ENCODE assay signal across 9 cellular contexts in the genomic region with DNA sequence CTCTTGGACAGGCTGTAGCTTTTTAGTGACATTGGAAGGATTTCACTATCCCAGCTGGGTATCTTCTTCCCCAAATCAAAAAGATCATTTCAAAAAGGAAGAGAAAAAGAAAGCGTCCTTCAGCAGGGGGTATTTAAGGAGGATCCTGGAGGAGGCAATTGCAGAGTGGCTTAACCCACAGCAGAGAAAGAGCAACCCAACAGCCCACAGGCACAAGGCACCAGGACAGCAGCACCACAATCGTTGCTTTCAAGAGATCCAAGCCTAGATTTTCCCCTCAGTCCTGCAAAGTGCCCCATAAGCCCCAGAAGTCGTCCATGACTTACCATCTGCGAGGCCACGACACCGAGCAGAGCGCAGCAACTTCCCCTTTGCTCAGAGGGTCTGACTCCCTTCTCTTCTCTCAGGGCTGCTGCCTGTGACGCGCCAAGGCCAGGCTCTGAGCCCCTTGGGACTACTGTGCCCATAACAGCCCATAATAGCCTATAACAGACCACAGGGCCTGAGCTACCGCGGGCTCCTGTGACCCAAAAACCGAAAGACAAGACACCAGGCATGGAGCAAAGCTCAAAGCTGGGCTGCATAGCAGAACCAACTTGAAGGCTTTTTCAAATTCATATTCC. TPM values are rescaled to one million over a fixed set of nuclear protein-coding genes. Genes with fewer than 3 reads are reported as not detected.
DNase-seq lines count a peak whose midpoint lies in the region; ATAC-seq and TF ChIP-seq lines count a peak whose summit lies in the region.
"Had no signal": no experiment of that assay in that cellular context is flagged by ENCODE, and none has a peak within 500 bp of the region (broad histone marks: within the 10 kb centered on the region; RNA-seq: fewer than 3 reads in every experiment).

No MANE protein-coding gene starts in this region.

- no peak overlapping the region for H3K4me2 ChIP-seq in SK-N-SH

- no peak overlapping the region for H3K9ac ChIP-seq in SK-N-SH

- no peaks in the 10 kb centered on the region for H3K9me3 ChIP-seq in SK-N-SH

- no peaks in the 10 kb centered on the region for H3K27me3 ChIP-seq in SK-N-SH (ENCODE audit: insufficient read depth)

- H3F3A ChIP-seq in SK-N-SH (replicated peaks; ENCODE audit: insufficient read depth) = no peaks in the 10 kb centered on the region

- H3K4me1 ChIP-seq in SK-N-SH (ENCODE audit: control insufficient read depth in 1 of 2, insufficient read depth in 2 of 2, low read depth in 1 of 2, low read length in 1 of 2) = no peaks in the 10 kb centered on the region

- CTCF ChIA-PET in SK-N-SH (lab: Yijun Ruan, JAX) = interaction anchor here (1.1 to 1.5 kb wide), 2 partner anchors 13 to 59 kb away, joined by 3 read pairs; no protein-coding TSS in a partner anchor

- H3K9me2 ChIP-seq in SK-N-SH = no peaks in the 10 kb centered on the region

- no peak for DNase-seq in anterior cingulate cortex (lab: John Stamatoyannopoulos, UW)
- no peak for DNase-seq in NCI-H748 treated with DMSO at 0.1 percent for 48 hours (lab: John Stamatoyannopoulos, UW)
- no peak for DNase-seq in KG1 (lab: John Stamatoyannopoulos, UW)
- DNase-seq in SK-N-SH = no peak

- no peak for TF ChIP-seq RAD21 in SK-N-SH (IDR thresholded peaks at IDR 0.05; ENCODE audit: low read length)

- TF ChIP-seq EP300 in SK-N-SH (IDR thresholded peaks at IDR 0.05; ENCODE audit: borderline replicate concordance in 1 of 2, low read depth in 1 of 2, low read length in 1 of 2) = no peak

- TF ChIP-seq CTCF in GM12875 (IDR thresholded peaks at IDR 0.05; ENCODE audit: borderline replicate concordance, insufficient read depth, low read depth, low read length) (no peak), SK-N-SH (IDR thresholded peaks at IDR 0.05) (no peak)

- no peaks in the 10 kb centered on the region for H4K20me1 ChIP-seq in SK-N-SH (ENCODE audit: insufficient read depth)

- H3K4me3 ChIP-seq in GM12875 (ENCODE audit: low read depth, low read length) = peak overlapping the region; percentile 64
- no peak overlapping the region for H3K4me3 ChIP-seq in SK-N-SH (ENCODE audit: low read depth in 2 of 2, low read length in 1 of 2)

- H3K27ac ChIP-seq in SK-N-SH (ENCODE audit: low read depth in 2 of 2, low read length in 1 of 2) = no peak overlapping the region

- 74% methylated on average over 12 of the region's 12 CpGs for WGBS in SK-N-SH (ENCODE audit: low lambda C conversion rate)

- peak; percentile 70 for ATAC-seq in GM21367 (IDR thresholded peaks at IDR 0.05; ENCODE audit: unreplicated experiment)
- ATAC-seq in HG03378 (IDR thresholded peaks at IDR 0.05; ENCODE audit: unreplicated experiment) = peak; percentile 71
- peak; percentile 84 for ATAC-seq in esophagus mucosa

- POLR2A ChIA-PET in SK-N-SH (lab: Yijun Ruan, JAX) = no interaction called here

- H3K79me2 ChIP-seq in SK-N-SH (ENCODE audit: insufficient read depth) = no peaks in the 10 kb centered on the region

- no peak overlapping the region for H2AFZ ChIP-seq in SK-N-SH (ENCODE audit: low read depth)

- H3K36me3 ChIP-seq in SK-N-SH (replicated peaks in 1 of 2; ENCODE audit: control insufficient read depth in 1 of 2, insufficient read depth in 2 of 2, low read length in 1 of 2) = no peaks in the 10 kb centered on the region

TF ChIP-seq in SK-N-SH, 30 proteins besides CTCF, POLR2A, EP300 and RAD21:
- TF ChIP-seq, protein P1, sequence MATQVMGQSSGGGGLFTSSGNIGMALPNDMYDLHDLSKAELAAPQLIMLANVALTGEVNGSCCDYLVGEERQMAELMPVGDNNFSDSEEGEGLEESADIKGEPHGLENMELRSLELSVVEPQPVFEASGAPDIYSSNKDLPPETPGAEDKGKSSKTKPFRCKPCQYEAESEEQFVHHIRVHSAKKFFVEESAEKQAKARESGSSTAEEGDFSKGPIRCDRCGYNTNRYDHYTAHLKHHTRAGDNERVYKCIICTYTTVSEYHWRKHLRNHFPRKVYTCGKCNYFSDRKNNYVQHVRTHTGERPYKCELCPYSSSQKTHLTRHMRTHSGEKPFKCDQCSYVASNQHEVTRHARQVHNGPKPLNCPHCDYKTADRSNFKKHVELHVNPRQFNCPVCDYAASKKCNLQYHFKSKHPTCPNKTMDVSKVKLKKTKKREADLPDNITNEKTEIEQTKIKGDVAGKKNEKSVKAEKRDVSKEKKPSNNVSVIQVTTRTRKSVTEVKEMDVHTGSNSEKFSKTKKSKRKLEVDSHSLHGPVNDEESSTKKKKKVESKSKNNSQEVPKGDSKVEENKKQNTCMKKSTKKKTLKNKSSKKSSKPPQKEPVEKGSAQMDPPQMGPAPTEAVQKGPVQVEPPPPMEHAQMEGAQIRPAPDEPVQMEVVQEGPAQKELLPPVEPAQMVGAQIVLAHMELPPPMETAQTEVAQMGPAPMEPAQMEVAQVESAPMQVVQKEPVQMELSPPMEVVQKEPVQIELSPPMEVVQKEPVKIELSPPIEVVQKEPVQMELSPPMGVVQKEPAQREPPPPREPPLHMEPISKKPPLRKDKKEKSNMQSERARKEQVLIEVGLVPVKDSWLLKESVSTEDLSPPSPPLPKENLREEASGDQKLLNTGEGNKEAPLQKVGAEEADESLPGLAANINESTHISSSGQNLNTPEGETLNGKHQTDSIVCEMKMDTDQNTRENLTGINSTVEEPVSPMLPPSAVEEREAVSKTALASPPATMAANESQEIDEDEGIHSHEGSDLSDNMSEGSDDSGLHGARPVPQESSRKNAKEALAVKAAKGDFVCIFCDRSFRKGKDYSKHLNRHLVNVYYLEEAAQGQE (IDR thresholded peaks at IDR 0.05; ENCODE audit: low read depth, low read length) = no peak
- no peak for TF ChIP-seq JUND (IDR thresholded peaks at IDR 0.05)
- TF ChIP-seq FOXM1 (IDR thresholded peaks at IDR 0.05; ENCODE audit: low read depth) = no peak
- TF ChIP-seq, protein P2, sequence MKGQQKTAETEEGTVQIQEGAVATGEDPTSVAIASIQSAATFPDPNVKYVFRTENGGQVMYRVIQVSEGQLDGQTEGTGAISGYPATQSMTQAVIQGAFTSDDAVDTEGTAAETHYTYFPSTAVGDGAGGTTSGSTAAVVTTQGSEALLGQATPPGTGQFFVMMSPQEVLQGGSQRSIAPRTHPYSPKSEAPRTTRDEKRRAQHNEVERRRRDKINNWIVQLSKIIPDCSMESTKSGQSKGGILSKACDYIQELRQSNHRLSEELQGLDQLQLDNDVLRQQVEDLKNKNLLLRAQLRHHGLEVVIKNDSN (IDR thresholded peaks at IDR 0.05; ENCODE audit: borderline replicate concordance, low read depth) = no peak
- no peak for TF ChIP-seq USF2 (IDR thresholded peaks at IDR 0.05; ENCODE audit: borderline replicate concordance, low read depth, low read length)
- TF ChIP-seq TAF1 (IDR thresholded peaks at IDR 0.05; ENCODE audit: borderline replicate concordance, low read depth, low read length) = no peak

RNA-seq across cellular contexts. Expression of gene PIK3AP1, which starts 19.7 kb away (rescaled TPM):
- 1.0 TPM for total RNA-seq in esophagus mucosa
- polyA plus RNA-seq in SK-N-SH (2012; rRNA removed) = 0.07 and 0.08 TPM in 2 replicates
- polyA plus RNA-seq in SK-N-SH (2012; cell fraction: cytosol; rRNA removed) = 0.06 and 0.17 TPM in 2 replicates
- 0.02 TPM in 2 replicates for polyA plus RNA-seq in SK-N-SH (2012; cell fraction: nucleus; rRNA removed)
- total RNA-seq: RPMI7951 had no signal
